ENCODE assay signal across 1 cellular context in the genomic region with DNA sequence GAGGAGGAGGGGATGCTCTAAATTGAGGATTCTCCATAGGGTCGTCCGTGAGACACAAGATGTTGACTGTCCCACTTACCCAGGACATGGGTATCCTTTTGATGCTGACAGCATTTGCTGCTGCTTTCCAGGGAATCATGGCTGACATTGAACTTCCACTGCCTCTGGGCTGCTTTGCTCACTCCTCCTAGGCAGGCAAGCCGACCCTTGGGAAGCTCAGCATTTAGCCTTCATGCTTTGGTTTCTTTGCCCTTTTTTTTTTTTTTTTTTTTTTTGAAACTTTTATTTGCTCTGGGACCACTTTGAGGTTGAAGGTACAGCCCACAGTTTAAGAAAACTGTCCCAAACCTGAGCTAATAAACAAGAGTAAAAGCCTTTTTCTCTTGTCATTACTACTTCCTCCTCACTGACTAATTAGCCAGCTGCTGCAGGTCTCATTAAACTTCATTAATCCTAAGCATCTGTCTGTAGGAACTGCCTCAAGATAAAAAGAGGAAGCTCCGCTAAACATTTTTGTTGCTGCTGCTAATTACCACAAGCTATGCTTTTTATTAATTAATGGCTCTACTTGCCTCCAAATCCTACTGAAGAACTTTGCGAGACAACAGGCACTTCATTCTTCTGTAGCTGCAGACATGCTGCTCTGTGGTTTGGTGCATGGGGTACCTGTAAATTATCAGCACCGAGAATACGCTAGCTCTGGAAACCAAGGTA.
TF ChIP-seq lines count a peak whose summit lies in the region.

No MANE protein-coding gene starts in this region.

TF ChIP-seq in GM12878, 131 proteins besides CTCF, POLR2A, EP300 and RAD21 (continued from another document and continues in another):
- TF ChIP-seq, protein P1, sequence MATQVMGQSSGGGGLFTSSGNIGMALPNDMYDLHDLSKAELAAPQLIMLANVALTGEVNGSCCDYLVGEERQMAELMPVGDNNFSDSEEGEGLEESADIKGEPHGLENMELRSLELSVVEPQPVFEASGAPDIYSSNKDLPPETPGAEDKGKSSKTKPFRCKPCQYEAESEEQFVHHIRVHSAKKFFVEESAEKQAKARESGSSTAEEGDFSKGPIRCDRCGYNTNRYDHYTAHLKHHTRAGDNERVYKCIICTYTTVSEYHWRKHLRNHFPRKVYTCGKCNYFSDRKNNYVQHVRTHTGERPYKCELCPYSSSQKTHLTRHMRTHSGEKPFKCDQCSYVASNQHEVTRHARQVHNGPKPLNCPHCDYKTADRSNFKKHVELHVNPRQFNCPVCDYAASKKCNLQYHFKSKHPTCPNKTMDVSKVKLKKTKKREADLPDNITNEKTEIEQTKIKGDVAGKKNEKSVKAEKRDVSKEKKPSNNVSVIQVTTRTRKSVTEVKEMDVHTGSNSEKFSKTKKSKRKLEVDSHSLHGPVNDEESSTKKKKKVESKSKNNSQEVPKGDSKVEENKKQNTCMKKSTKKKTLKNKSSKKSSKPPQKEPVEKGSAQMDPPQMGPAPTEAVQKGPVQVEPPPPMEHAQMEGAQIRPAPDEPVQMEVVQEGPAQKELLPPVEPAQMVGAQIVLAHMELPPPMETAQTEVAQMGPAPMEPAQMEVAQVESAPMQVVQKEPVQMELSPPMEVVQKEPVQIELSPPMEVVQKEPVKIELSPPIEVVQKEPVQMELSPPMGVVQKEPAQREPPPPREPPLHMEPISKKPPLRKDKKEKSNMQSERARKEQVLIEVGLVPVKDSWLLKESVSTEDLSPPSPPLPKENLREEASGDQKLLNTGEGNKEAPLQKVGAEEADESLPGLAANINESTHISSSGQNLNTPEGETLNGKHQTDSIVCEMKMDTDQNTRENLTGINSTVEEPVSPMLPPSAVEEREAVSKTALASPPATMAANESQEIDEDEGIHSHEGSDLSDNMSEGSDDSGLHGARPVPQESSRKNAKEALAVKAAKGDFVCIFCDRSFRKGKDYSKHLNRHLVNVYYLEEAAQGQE (IDR thresholded peaks at IDR 0.05; ENCODE audit: low read depth, low read length): no peak
- TF ChIP-seq ZNF622 (IDR thresholded peaks at IDR 0.05): no peak
- 0 out of 2 replicates have a peak, but pooled peaks have one; percentile 61 for TF ChIP-seq STAT3 (IDR thresholded peaks at IDR 0.05; ENCODE audit: low read depth, low read length)
- TF ChIP-seq JUND (IDR thresholded peaks at IDR 0.05; ENCODE audit: low read depth, low read length): no peak
- no peak for TF ChIP-seq YY1 (IDR thresholded peaks at IDR 0.05; ENCODE audit: low read depth, low read length)
- TF ChIP-seq KLF5 (IDR thresholded peaks at IDR 0.05; ENCODE audit: partially characterized antibody): no peak
- TF ChIP-seq, protein P2, sequence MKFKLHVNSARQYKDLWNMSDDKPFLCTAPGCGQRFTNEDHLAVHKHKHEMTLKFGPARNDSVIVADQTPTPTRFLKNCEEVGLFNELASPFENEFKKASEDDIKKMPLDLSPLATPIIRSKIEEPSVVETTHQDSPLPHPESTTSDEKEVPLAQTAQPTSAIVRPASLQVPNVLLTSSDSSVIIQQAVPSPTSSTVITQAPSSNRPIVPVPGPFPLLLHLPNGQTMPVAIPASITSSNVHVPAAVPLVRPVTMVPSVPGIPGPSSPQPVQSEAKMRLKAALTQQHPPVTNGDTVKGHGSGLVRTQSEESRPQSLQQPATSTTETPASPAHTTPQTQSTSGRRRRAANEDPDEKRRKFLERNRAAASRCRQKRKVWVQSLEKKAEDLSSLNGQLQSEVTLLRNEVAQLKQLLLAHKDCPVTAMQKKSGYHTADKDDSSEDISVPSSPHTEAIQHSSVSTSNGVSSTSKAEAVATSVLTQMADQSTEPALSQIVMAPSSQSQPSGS (IDR thresholded peaks at IDR 0.05; ENCODE audit: low read length): no peak
- TF ChIP-seq NRF1 (conservative IDR thresholded peaks at IDR 0.05; ENCODE audit: low read depth, low read length): no peak
- TF ChIP-seq EED (IDR thresholded peaks at IDR 0.05; ENCODE audit: low read depth): no peak
- TF ChIP-seq, protein P3, sequence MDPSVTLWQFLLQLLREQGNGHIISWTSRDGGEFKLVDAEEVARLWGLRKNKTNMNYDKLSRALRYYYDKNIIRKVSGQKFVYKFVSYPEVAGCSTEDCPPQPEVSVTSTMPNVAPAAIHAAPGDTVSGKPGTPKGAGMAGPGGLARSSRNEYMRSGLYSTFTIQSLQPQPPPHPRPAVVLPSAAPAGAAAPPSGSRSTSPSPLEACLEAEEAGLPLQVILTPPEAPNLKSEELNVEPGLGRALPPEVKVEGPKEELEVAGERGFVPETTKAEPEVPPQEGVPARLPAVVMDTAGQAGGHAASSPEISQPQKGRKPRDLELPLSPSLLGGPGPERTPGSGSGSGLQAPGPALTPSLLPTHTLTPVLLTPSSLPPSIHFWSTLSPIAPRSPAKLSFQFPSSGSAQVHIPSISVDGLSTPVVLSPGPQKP (IDR thresholded peaks at IDR 0.05; ENCODE audit: low read depth, low read length): no peak
- TF ChIP-seq, protein P4, sequence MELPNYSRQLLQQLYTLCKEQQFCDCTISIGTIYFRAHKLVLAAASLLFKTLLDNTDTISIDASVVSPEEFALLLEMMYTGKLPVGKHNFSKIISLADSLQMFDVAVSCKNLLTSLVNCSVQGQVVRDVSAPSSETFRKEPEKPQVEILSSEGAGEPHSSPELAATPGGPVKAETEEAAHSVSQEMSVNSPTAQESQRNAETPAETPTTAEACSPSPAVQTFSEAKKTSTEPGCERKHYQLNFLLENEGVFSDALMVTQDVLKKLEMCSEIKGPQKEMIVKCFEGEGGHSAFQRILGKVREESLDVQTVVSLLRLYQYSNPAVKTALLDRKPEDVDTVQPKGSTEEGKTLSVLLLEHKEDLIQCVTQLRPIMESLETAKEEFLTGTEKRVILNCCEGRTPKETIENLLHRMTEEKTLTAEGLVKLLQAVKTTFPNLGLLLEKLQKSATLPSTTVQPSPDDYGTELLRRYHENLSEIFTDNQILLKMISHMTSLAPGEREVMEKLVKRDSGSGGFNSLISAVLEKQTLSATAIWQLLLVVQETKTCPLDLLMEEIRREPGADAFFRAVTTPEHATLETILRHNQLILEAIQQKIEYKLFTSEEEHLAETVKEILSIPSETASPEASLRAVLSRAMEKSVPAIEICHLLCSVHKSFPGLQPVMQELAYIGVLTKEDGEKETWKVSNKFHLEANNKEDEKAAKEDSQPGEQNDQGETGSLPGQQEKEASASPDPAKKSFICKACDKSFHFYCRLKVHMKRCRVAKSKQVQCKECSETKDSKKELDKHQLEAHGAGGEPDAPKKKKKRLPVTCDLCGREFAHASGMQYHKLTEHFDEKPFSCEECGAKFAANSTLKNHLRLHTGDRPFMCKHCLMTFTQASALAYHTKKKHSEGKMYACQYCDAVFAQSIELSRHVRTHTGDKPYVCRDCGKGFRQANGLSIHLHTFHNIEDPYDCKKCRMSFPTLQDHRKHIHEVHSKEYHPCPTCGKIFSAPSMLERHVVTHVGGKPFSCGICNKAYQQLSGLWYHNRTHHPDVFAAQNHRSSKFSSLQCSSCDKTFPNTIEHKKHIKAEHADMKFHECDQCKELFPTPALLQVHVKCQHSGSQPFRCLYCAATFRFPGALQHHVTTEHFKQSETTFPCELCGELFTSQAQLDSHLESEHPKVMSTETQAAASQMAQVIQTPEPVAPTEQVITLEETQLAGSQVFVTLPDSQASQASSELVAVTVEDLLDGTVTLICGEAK (IDR thresholded peaks at IDR 0.05; ENCODE audit: borderline replicate concordance): no peak
- TF ChIP-seq SRF (IDR thresholded peaks at IDR 0.05; ENCODE audit: low read depth in 2 of 2, low read length in 2 of 2): no peak
- TF ChIP-seq, protein P5, sequence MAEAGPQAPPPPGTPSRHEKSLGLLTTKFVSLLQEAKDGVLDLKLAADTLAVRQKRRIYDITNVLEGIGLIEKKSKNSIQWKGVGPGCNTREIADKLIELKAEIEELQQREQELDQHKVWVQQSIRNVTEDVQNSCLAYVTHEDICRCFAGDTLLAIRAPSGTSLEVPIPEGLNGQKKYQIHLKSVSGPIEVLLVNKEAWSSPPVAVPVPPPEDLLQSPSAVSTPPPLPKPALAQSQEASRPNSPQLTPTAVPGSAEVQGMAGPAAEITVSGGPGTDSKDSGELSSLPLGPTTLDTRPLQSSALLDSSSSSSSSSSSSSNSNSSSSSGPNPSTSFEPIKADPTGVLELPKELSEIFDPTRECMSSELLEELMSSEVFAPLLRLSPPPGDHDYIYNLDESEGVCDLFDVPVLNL (IDR thresholded peaks at IDR 0.05; ENCODE audit: low read depth, low read length): no peak
- no peak; the same call in 1 of the 2 replicates for TF ChIP-seq MYB (IDR thresholded peaks at IDR 0.05; ENCODE audit: borderline replicate concordance, low read depth, low read length)
- TF ChIP-seq BRCA1 (IDR thresholded peaks at IDR 0.05; ENCODE audit: low read depth, low read length): no peak
- TF ChIP-seq KAT2A (conservative IDR thresholded peaks at IDR 0.05; ENCODE audit: control insufficient read depth, low read depth, low read length): no peak
- TF ChIP-seq, protein P6, sequence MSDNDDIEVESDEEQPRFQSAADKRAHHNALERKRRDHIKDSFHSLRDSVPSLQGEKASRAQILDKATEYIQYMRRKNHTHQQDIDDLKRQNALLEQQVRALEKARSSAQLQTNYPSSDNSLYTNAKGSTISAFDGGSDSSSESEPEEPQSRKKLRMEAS (IDR thresholded peaks at IDR 0.05; ENCODE audit: low read depth, low read length): no peak
- no peak for TF ChIP-seq ESRRA (IDR thresholded peaks at IDR 0.05; ENCODE audit: low read length)
- TF ChIP-seq, protein P7, sequence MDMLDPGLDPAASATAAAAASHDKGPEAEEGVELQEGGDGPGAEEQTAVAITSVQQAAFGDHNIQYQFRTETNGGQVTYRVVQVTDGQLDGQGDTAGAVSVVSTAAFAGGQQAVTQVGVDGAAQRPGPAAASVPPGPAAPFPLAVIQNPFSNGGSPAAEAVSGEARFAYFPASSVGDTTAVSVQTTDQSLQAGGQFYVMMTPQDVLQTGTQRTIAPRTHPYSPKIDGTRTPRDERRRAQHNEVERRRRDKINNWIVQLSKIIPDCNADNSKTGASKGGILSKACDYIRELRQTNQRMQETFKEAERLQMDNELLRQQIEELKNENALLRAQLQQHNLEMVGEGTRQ (IDR thresholded peaks at IDR 0.05; ENCODE audit: borderline replicate concordance, low read depth, low read length): no peak; the same call in 1 of the 2 replicates
- no peak for TF ChIP-seq CBX3 (IDR thresholded peaks at IDR 0.05; ENCODE audit: borderline replicate concordance, low read depth)
- no peak for TF ChIP-seq POLR2AphosphoS5 (IDR thresholded peaks at IDR 0.05; ENCODE audit: low read length)
- TF ChIP-seq, protein P8, sequence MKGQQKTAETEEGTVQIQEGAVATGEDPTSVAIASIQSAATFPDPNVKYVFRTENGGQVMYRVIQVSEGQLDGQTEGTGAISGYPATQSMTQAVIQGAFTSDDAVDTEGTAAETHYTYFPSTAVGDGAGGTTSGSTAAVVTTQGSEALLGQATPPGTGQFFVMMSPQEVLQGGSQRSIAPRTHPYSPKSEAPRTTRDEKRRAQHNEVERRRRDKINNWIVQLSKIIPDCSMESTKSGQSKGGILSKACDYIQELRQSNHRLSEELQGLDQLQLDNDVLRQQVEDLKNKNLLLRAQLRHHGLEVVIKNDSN (IDR thresholded peaks at IDR 0.05; ENCODE audit: borderline replicate concordance, extremely low read length, insufficient read depth, low read depth, low read length): no peak
- TF ChIP-seq ZBED1 (IDR thresholded peaks at IDR 0.05; ENCODE audit: borderline replicate concordance): no peak
- peak; percentile 76 for TF ChIP-seq RUNX3 (IDR thresholded peaks at IDR 0.05; ENCODE audit: low read length)
- TF ChIP-seq ETV6 (conservative IDR thresholded peaks at IDR 0.05 in 1 of 2, IDR thresholded peaks at IDR 0.05 in 1 of 2; ENCODE audit: borderline replicate concordance in 1 of 2, low read depth in 1 of 2): no peak
- TF ChIP-seq, protein P9, sequence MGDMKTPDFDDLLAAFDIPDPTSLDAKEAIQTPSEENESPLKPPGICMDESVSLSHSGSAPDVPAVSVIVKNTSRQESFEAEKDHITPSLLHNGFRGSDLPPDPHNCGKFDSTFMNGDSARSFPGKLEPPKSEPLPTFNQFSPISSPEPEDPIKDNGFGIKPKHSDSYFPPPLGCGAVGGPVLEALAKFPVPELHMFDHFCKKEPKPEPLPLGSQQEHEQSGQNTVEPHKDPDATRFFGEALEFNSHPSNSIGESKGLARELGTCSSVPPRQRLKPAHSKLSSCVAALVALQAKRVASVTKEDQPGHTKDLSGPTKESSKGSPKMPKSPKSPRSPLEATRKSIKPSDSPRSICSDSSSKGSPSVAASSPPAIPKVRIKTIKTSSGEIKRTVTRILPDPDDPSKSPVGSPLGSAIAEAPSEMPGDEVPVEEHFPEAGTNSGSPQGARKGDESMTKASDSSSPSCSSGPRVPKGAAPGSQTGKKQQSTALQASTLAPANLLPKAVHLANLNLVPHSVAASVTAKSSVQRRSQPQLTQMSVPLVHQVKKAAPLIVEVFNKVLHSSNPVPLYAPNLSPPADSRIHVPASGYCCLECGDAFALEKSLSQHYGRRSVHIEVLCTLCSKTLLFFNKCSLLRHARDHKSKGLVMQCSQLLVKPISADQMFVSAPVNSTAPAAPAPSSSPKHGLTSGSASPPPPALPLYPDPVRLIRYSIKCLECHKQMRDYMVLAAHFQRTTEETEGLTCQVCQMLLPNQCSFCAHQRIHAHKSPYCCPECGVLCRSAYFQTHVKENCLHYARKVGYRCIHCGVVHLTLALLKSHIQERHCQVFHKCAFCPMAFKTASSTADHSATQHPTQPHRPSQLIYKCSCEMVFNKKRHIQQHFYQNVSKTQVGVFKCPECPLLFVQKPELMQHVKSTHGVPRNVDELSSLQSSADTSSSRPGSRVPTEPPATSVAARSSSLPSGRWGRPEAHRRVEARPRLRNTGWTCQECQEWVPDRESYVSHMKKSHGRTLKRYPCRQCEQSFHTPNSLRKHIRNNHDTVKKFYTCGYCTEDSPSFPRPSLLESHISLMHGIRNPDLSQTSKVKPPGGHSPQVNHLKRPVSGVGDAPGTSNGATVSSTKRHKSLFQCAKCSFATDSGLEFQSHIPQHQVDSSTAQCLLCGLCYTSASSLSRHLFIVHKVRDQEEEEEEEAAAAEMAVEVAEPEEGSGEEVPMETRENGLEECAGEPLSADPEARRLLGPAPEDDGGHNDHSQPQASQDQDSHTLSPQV (IDR thresholded peaks at IDR 0.05): no peak; the same call in 1 of the 2 replicates
- TF ChIP-seq CHD1 (IDR thresholded peaks at IDR 0.05; ENCODE audit: low read depth, low read length): no peak
- TF ChIP-seq ZNF217 (IDR thresholded peaks at IDR 0.05): no peak
- no peak for TF ChIP-seq STAT1 (conservative IDR thresholded peaks at IDR 0.05)
- TF ChIP-seq TBL1XR1 (IDR thresholded peaks at IDR 0.05; ENCODE audit: low read depth, low read length): no peak
- no peak for TF ChIP-seq SP1 (IDR thresholded peaks at IDR 0.05; ENCODE audit: low read depth, low read length)
- TF ChIP-seq HDGF (IDR thresholded peaks at IDR 0.05): no peak
- TF ChIP-seq BMI1 (IDR thresholded peaks at IDR 0.05; ENCODE audit: borderline replicate concordance): no peak
